ENCODE assay signal across 1 cellular context in genomic region chr12:132144115-132145071, GRCh38.
TF ChIP-seq lines count a peak whose summit lies in the region.

A gene with protein sequence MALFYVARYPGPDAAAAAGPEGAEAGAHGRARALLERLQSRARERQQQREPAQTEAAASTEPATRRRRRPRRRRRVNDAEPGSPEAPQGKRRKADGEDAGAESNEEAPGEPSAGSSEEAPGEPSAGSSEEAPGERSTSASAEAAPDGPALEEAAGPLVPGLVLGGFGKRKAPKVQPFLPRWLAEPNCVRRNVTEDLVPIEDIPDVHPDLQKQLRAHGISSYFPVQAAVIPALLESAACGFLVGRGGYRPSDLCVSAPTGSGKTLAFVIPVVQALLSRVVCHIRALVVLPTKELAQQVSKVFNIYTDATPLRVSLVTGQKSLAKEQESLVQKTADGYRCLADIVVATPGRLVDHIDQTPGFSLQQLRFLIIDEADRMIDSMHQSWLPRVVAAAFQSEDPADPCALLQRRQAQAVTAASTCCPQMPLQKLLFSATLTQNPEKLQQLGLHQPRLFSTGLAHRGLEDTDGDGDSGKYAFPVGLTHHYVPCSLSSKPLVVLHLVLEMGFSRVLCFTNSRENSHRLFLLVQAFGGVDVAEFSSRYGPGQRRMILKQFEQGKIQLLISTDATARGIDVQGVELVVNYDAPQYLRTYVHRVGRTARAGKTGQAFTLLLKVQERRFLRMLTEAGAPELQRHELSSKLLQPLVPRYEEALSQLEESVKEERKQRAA (minus strand): TSS chr12:132144319. CDS start chr12:132144296, 23 bp downstream.
NOC4L (plus strand) TSS chr12:132144457; CDS start chr12:132144489, 32 bp downstream.

TF ChIP-seq in HEK293, 187 proteins besides CTCF, POLR2A, EP300 and RAD21 (continued from another document and continues in another):
- TF ChIP-seq ZNF280D (tag by site-specific recombination; IDR thresholded peaks at IDR 0.05) = 0 out of 2 replicates have a peak, but pooled peaks have one; percentile 32
- no peak for TF ChIP-seq MEIS1 (CRISPR knock-in tag; IDR thresholded peaks at IDR 0.05; ENCODE audit: borderline replicate concordance)
- no peak for TF ChIP-seq ZNF514 (tag by site-specific recombination; IDR thresholded peaks at IDR 0.05)
- peak; percentile 93 for TF ChIP-seq KLF16 (tag by site-specific recombination; IDR thresholded peaks at IDR 0.05)
- TF ChIP-seq ZNF521 (tag by site-specific recombination; IDR thresholded peaks at IDR 0.05) = no peak
- TF ChIP-seq, protein P1, sequence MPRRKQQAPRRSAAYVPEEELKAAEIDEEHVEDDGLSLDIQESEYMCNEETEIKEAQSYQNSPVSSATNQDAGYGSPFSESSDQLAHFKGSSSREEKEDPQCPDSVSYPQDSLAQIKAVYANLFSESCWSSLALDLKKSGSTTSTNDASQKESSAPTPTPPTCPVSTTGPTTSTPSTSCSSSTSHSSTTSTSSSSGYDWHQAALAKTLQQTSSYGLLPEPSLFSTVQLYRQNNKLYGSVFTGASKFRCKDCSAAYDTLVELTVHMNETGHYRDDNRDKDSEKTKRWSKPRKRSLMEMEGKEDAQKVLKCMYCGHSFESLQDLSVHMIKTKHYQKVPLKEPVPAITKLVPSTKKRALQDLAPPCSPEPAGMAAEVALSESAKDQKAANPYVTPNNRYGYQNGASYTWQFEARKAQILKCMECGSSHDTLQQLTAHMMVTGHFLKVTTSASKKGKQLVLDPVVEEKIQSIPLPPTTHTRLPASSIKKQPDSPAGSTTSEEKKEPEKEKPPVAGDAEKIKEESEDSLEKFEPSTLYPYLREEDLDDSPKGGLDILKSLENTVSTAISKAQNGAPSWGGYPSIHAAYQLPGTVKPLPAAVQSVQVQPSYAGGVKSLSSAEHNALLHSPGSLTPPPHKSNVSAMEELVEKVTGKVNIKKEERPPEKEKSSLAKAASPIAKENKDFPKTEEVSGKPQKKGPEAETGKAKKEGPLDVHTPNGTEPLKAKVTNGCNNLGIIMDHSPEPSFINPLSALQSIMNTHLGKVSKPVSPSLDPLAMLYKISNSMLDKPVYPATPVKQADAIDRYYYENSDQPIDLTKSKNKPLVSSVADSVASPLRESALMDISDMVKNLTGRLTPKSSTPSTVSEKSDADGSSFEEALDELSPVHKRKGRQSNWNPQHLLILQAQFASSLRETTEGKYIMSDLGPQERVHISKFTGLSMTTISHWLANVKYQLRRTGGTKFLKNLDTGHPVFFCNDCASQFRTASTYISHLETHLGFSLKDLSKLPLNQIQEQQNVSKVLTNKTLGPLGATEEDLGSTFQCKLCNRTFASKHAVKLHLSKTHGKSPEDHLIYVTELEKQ (tag by site-specific recombination; IDR thresholded peaks at IDR 0.05; ENCODE audit: borderline replicate concordance) = peak; percentile 55; the same call in 1 of the 2 replicates
- TF ChIP-seq REST (tag by site-specific recombination; IDR thresholded peaks at IDR 0.05) = peak; percentile 64
- no peak for TF ChIP-seq ZNF701 (tag by site-specific recombination; IDR thresholded peaks at IDR 0.05)
- TF ChIP-seq ZBTB49 (tag by site-specific recombination; IDR thresholded peaks at IDR 0.05; ENCODE audit: low read depth) = no peak
- TF ChIP-seq ZNF112 (tag by site-specific recombination; IDR thresholded peaks at IDR 0.05) = no peak
- TF ChIP-seq YY2 (tag by site-specific recombination; IDR thresholded peaks at IDR 0.05) = peak; percentile 93
- no peak for TF ChIP-seq ZNF19 (tag by site-specific recombination; IDR thresholded peaks at IDR 0.05; ENCODE audit: low read depth)
- TF ChIP-seq ZNF501 (tag by site-specific recombination; IDR thresholded peaks at IDR 0.05) = peak; percentile 87; the same call in 1 of the 2 replicates
- TF ChIP-seq BCL11A (tag by site-specific recombination; IDR thresholded peaks at IDR 0.05; ENCODE audit: low read depth) = no peak
- TF ChIP-seq ZNF560 (tag by site-specific recombination; IDR thresholded peaks at IDR 0.05; ENCODE audit: borderline replicate concordance) = no peak
- no peak for TF ChIP-seq HOXD13 (CRISPR knock-in tag; IDR thresholded peaks at IDR 0.05; ENCODE audit: borderline replicate concordance)
- TF ChIP-seq GFI1B (tag by site-specific recombination; IDR thresholded peaks at IDR 0.05) = no peak
- TF ChIP-seq ZNF184 (tag by site-specific recombination; IDR thresholded peaks at IDR 0.05) = peak; percentile 25; the same call in 1 of the 2 replicates
- no peak for TF ChIP-seq ZNF426 (tag by site-specific recombination; IDR thresholded peaks at IDR 0.05)
- peak; percentile 97 for TF ChIP-seq ZNF324 (tag by site-specific recombination; IDR thresholded peaks at IDR 0.05)
- TF ChIP-seq ZNF335 (tag by site-specific recombination; conservative IDR thresholded peaks at IDR 0.05) = peak; percentile 78
- 0 out of 2 replicates have a peak, but pooled peaks have one; percentile 3 for TF ChIP-seq ZNF585B (tag by site-specific recombination; IDR thresholded peaks at IDR 0.05)
- TF ChIP-seq HOXA7 (CRISPR knock-in tag; IDR thresholded peaks at IDR 0.05; ENCODE audit: borderline replicate concordance) = no peak
- TF ChIP-seq, protein P2, sequence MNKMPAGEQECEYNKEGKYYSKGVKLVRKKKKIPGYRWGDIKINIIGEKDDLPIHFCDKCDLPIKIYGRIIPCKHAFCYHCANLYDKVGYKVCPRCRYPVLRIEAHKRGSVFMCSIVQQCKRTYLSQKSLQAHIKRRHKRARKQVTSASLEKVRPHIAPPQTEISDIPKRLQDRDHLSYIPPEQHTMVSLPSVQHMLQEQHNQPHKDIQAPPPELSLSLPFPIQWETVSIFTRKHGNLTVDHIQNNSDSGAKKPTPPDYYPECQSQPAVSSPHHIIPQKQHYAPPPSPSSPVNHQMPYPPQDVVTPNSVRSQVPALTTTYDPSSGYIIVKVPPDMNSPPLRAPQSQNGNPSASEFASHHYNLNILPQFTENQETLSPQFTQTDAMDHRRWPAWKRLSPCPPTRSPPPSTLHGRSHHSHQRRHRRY (tag by site-specific recombination; IDR thresholded peaks at IDR 0.05) = no peak
- TF ChIP-seq ZNF121 (tag by site-specific recombination; IDR thresholded peaks at IDR 0.05) = peak; percentile 30; the same call in 1 of the 2 replicates
- TF ChIP-seq ZXDB (tag by site-specific recombination; IDR thresholded peaks at IDR 0.05) = peak; percentile 94
- peak; percentile 89 for TF ChIP-seq ZSCAN30 (tag by site-specific recombination; IDR thresholded peaks at IDR 0.05)
- TF ChIP-seq, protein P3, sequence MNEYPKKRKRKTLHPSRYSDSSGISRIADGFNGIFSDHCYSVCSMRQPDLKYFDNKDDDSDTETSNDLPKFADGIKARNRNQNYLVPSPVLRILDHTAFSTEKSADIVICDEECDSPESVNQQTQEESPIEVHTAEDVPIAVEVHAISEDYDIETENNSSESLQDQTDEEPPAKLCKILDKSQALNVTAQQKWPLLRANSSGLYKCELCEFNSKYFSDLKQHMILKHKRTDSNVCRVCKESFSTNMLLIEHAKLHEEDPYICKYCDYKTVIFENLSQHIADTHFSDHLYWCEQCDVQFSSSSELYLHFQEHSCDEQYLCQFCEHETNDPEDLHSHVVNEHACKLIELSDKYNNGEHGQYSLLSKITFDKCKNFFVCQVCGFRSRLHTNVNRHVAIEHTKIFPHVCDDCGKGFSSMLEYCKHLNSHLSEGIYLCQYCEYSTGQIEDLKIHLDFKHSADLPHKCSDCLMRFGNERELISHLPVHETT (tag by site-specific recombination; IDR thresholded peaks at IDR 0.05) = peak; percentile 92
- TF ChIP-seq HOXC10 (CRISPR knock-in tag; IDR thresholded peaks at IDR 0.05) = no peak
- peak; percentile 53; the same call in 1 of the 2 replicates for TF ChIP-seq KLF1 (tag by site-specific recombination; IDR thresholded peaks at IDR 0.05)
- TF ChIP-seq, protein P4, sequence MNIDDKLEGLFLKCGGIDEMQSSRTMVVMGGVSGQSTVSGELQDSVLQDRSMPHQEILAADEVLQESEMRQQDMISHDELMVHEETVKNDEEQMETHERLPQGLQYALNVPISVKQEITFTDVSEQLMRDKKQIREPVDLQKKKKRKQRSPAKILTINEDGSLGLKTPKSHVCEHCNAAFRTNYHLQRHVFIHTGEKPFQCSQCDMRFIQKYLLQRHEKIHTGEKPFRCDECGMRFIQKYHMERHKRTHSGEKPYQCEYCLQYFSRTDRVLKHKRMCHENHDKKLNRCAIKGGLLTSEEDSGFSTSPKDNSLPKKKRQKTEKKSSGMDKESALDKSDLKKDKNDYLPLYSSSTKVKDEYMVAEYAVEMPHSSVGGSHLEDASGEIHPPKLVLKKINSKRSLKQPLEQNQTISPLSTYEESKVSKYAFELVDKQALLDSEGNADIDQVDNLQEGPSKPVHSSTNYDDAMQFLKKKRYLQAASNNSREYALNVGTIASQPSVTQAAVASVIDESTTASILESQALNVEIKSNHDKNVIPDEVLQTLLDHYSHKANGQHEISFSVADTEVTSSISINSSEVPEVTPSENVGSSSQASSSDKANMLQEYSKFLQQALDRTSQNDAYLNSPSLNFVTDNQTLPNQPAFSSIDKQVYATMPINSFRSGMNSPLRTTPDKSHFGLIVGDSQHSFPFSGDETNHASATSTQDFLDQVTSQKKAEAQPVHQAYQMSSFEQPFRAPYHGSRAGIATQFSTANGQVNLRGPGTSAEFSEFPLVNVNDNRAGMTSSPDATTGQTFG (tag by site-specific recombination; IDR thresholded peaks at IDR 0.05; ENCODE audit: borderline replicate concordance) = peak; percentile 69; the same call in 1 of the 2 replicates
- TF ChIP-seq, protein P5, sequence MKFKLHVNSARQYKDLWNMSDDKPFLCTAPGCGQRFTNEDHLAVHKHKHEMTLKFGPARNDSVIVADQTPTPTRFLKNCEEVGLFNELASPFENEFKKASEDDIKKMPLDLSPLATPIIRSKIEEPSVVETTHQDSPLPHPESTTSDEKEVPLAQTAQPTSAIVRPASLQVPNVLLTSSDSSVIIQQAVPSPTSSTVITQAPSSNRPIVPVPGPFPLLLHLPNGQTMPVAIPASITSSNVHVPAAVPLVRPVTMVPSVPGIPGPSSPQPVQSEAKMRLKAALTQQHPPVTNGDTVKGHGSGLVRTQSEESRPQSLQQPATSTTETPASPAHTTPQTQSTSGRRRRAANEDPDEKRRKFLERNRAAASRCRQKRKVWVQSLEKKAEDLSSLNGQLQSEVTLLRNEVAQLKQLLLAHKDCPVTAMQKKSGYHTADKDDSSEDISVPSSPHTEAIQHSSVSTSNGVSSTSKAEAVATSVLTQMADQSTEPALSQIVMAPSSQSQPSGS (tag by site-specific recombination; IDR thresholded peaks at IDR 0.05; ENCODE audit: low read depth) = peak; percentile 100
- peak; percentile 72; the same call in 1 of the 2 replicates for TF ChIP-seq KLF7 (tag by site-specific recombination; IDR thresholded peaks at IDR 0.05; ENCODE audit: borderline replicate concordance)
- TF ChIP-seq ZBTB17 (tag by site-specific recombination; IDR thresholded peaks at IDR 0.05) = peak; percentile 97
